29 cellular contexts compared by ENCODE assay signal in genomic region chr1:118297521-118297920, GRCh38.
"Had no signal": no experiment of that assay in that cellular context is flagged by ENCODE, and none has a peak within 500 bp of the region (broad histone marks: within the 10 kb centered on the region; RNA-seq: fewer than 3 reads in every experiment).

No MANE protein-coding gene starts in this region.

- H3K36me3 ChIP-seq: brain microvascular endothelial cell, esophagus muscularis mucosa, gastroesophageal sphincter, heart right ventricle had no signal

- ATAC-seq: activated CD4-positive, alpha-beta T cell treated with anti-CD3 and anti-CD28 coated beads for 36 hours; activated naive CD4-positive, alpha-beta T cell treated with anti-CD3 and anti-CD28 coated beads, Interleukin-2, amount 50 U/mL, for 72 hours; activated T-cell treated with anti-CD3 and anti-CD28 coated beads, Interleukin-2, amount 50 U/mL, for 72 hours; effector memory CD8-positive, alpha-beta T cell; foreskin keratinocyte; gastroesophageal sphincter; heart right ventricle had no signal

- H3K4me3 ChIP-seq: coronary artery, dorsolateral prefrontal cortex, esophagus muscularis mucosa, gastroesophageal sphincter, heart right ventricle had no signal

- H3K9me3 ChIP-seq: esophagus muscularis mucosa, gastroesophageal sphincter, heart right ventricle had no signal

- H3K27ac ChIP-seq: brain microvascular endothelial cell, coronary artery, dorsolateral prefrontal cortex, esophagus muscularis mucosa, foreskin keratinocyte, gastroesophageal sphincter had no signal

- FAIRE-seq: astrocyte, bronchial epithelial cell had no signal

- H3K27me3 ChIP-seq: brain microvascular endothelial cell, dorsolateral prefrontal cortex, esophagus muscularis mucosa, foreskin keratinocyte, gastroesophageal sphincter, heart right ventricle had no signal

- DNase-seq: activated CD4-positive, alpha-beta memory T cell treated with anti-CD3 and anti-CD28 coated beads, Interleukin-2, amount 10 ng/mL, durations not matched to agents 7 days and 5 days; activated CD4-positive, alpha-beta T cell treated with anti-CD3 and anti-CD28 coated beads for 36 hours; activated CD4-positive, alpha-beta T cell treated with anti-CD3 and anti-CD28 coated beads, Interleukin-2, amount 10 ng/mL, durations not matched to agents 24 days and 14 days; activated CD4-positive, alpha-beta T cell treated with anti-CD3 and anti-CD28 coated beads, Interleukin-2, amount 50 U/mL, for 4 hours; activated CD4-positive, CD25-positive, alpha-beta regulatory T cell; activated CD4-positive, CD25-positive, alpha-beta regulatory T cell treated with anti-CD3 and anti-CD28 coated beads, Interleukin-2, amount 50 U/mL, for 72 hours; activated CD8-positive, alpha-beta memory T cell treated with anti-CD3 and anti-CD28 coated beads, Interleukin-2, amount 50 U/mL, for 48 hours; activated gamma-delta T cell; activated naive CD4-positive, alpha-beta T cell; activated naive CD4-positive, alpha-beta T cell treated with anti-CD3 and anti-CD28 coated beads, Interleukin-2, amount 10 ng/mL, durations not matched to agents 7 days and 5 days; activated naive CD8-positive, alpha-beta T cell treated with anti-CD3 and anti-CD28 coated beads, Interleukin-2, amount 10 ng/mL, durations not matched to agents 7 days and 5 days; activated T-cell treated with anti-CD3 and anti-CD28 coated beads for 4 hours; activated T-cell treated with anti-CD3 and anti-CD28 coated beads, Interleukin-2, amount 50 U/mL, for 24 hours; activated T-cell treated with anti-CD3 and anti-CD28 coated beads, Interleukin-2, amount 50 U/mL, for 72 hours; amniotic stem cell; anterior cingulate cortex; brain microvascular endothelial cell; dorsolateral prefrontal cortex; effector memory CD8-positive, alpha-beta T cell; erythroblast; foreskin keratinocyte; heart right ventricle; T-helper 2 cell had no signal

- H3K4me1 ChIP-seq: foreskin keratinocyte had no signal
